Comparison of ENCODE assay signal across 1 cellular context in genomic region chr1:9605946-9606455, GRCh38.
TF ChIP-seq lines count a peak whose summit lies in the region.

No MANE protein-coding gene starts in this region.

TF ChIP-seq in HepG2, 621 proteins besides CTCF, POLR2A, EP300 and RAD21:
- TF ChIP-seq SMARCE1 (IDR thresholded peaks at IDR 0.05; ENCODE audit: borderline replicate concordance) (no peak), AKAP8 (CRISPR knock-in tag; IDR thresholded peaks at IDR 0.05) (0 out of 2 replicates have a peak, but pooled peaks have one; percentile 1)
